ENCODE assay signal across 8 cellular contexts in genomic region chr1:110203021-110203661, GRCh38. TPM values are rescaled to one million over a fixed set of nuclear protein-coding genes. Genes with fewer than 3 reads are reported as not detected.
DNase-seq lines count a peak whose midpoint lies in the region; ATAC-seq and TF ChIP-seq lines count a peak whose summit lies in the region.

No MANE protein-coding gene starts in this region.

- H3K9ac ChIP-seq in BLaER1 (no peak overlapping the region), HCT116 (ENCODE audit: low read length) (no peak overlapping the region)

- H3K9me3 ChIP-seq in BLaER1 (no peaks in the 10 kb centered on the region), HCT116 (ENCODE audit: control insufficient read depth in 1 of 2, insufficient read depth in 1 of 2, low read depth in 1 of 2, low read length in 2 of 2) (no peaks in the 10 kb centered on the region)

- no peaks in the 10 kb centered on the region for H3K9me3 Mint-ChIP-seq in activated CD4-positive, alpha-beta T cell treated with anti-CD3 and anti-CD28 coated beads for 36 hours (ENCODE audit: low read depth)

- H3K79me2 ChIP-seq in HCT116 (ENCODE audit: insufficient read depth, low read length): no peaks in the 10 kb centered on the region

- H3K27me3 Mint-ChIP-seq in activated CD4-positive, alpha-beta T cell treated with anti-CD3 and anti-CD28 coated beads for 36 hours: no peaks in the 10 kb centered on the region

- TF ChIP-seq CTCF in HCT116 (IDR thresholded peaks at IDR 0.05 in 2 of 3, conservative IDR thresholded peaks at IDR 0.05 in 1 of 3; ENCODE audit: borderline replicate concordance in 1 of 3, insufficient read depth in 1 of 3, low read depth in 2 of 3, low read length in 2 of 3): peak; percentile 75 to 89 (median 88)

- peak; percentile 71 for ATAC-seq in HCT116
- peak; percentile 63 for ATAC-seq in activated CD4-positive, alpha-beta T cell treated with anti-CD3 and anti-CD28 coated beads for 36 hours
- ATAC-seq in HG03439 (IDR thresholded peaks at IDR 0.05; ENCODE audit: unreplicated experiment): no peak

- no peaks in the 10 kb centered on the region for H3K36me3 Mint-ChIP-seq in activated CD4-positive, alpha-beta T cell treated with anti-CD3 and anti-CD28 coated beads for 36 hours (ENCODE audit: low read depth)

- H3K27ac ChIP-seq in BLaER1 (0 out of 2 replicates have a peak overlapping the region, but pooled peaks have one; percentile 39), HCT116 (ENCODE audit: low read depth, low read length) (0 out of 2 replicates have a peak overlapping the region, but pooled peaks have one; percentile 3)

- H3K4me3 ChIP-seq in BLaER1: no peak overlapping the region
- no peak overlapping the region for H3K4me3 ChIP-seq in HCT116 (replicated peaks in 1 of 2; ENCODE audit: low read depth in 1 of 2, low read length in 2 of 2)

- no peaks in the 10 kb centered on the region for H3K27me3 ChIP-seq in BLaER1
- no peaks in the 10 kb centered on the region for H3K27me3 ChIP-seq in HCT116 (ENCODE audit: insufficient read depth, low read length)

- intact Hi-C loops in HCT116 (cut with micrococcal nuclease): loop anchor here (1.0 to 5.0 kb wide), 4 partner anchors 109 to 293 kb away; partner anchors contain the start of gene LAMTOR5
- intact Hi-C loops in activated CD4-positive, alpha-beta T cell treated with anti-CD3 and anti-CD28 coated beads for 36 hours (cut with DNase I, micrococcal nuclease): loop anchor here (1.0 to 5.0 kb wide), 5 partner anchors 109 to 579 kb away; partner anchors contain the start of gene LAMTOR5 (in 1 of the 2)

- POLR2A ChIA-PET in HCT116 (lab: Charles Lee): interaction anchor here (1.0 kb wide), 1 partner anchor 136 kb away, joined by 3 read pairs; the partner anchor contains the start of gene RBM15
- POLR2A ChIA-PET in activated CD4-positive, alpha-beta T cell treated with anti-CD3 and anti-CD28 coated beads for 36 hours (lab: Charles Lee): interaction anchor here (1.0 to 1.3 kb wide), 2 partner anchors 109 to 135 kb away, joined by 3 to 5 read pairs; no protein-coding TSS in a partner anchor

- no TSS peak for BruUV-seq in HCT116 (replicated peaks; lab: Mats Ljungman, UMichigan)

- no peaks in the 10 kb centered on the region for H3K9me2 ChIP-seq in HCT116 (ENCODE audit: insufficient read depth)

- no peaks in the 10 kb centered on the region for H4K20me1 ChIP-seq in BLaER1
- H4K20me1 ChIP-seq in HCT116 (ENCODE audit: insufficient read depth): no peaks in the 10 kb centered on the region

- peaks cover 15% of the 10 kb centered on the region for H3K4me1 Mint-ChIP-seq in activated CD4-positive, alpha-beta T cell treated with anti-CD3 and anti-CD28 coated beads for 36 hours

- H2AFZ ChIP-seq in HCT116 (ENCODE audit: low read depth, low read length, poor library complexity, severe bottlenecking): peak overlapping the region; percentile 42

- no peak for TF ChIP-seq POLR2A in HCT116 (IDR thresholded peaks at IDR 0.05; ENCODE audit: borderline replicate concordance, extremely low read depth, insufficient read depth, insufficient read length)

- peak; percentile 55 for DNase-seq in HCT116 (ENCODE audit: low read depth, low spot score)
- peak; percentile 84 for DNase-seq in NCI-H510A treated with DMSO at 0.1 percent for 48 hours (lab: John Stamatoyannopoulos, UW)
- DNase-seq in activated CD4-positive, alpha-beta T cell treated with anti-CD3 and anti-CD28 coated beads for 36 hours: peak; percentile 82
- DNase-seq in dedifferentiated amniotic fluid mesenchymal stem cell (ENCODE audit: extremely low spot score): peak; percentile 75
- DNase-seq in medulla oblongata (ENCODE audit: extremely low spot score): peak; percentile 84
- DNase-seq in stimulated activated CD8-positive, alpha-beta memory T cell treated with anti-CD3 and anti-CD28 coated beads, Interleukin-4, amount 100 ng/mL, for 48 hours: peak; percentile 82

- H3K36me3 ChIP-seq in BLaER1: no peaks in the 10 kb centered on the region
- H3K36me3 ChIP-seq in HCT116 (ENCODE audit: control insufficient read depth in 1 of 2, insufficient read depth in 2 of 2, low read length in 2 of 2): no peaks in the 10 kb centered on the region

- RAD21 ChIA-PET in HCT116 (lab: Charles Lee; ENCODE audit: low non-redundant PET in 1 of 2, low total read pairs in 2 of 2, uncharacterized antibody in 2 of 2, unreplicated experiment in 2 of 2): interaction anchor here (1.5 to 2.5 kb wide), 6 partner anchors 110 to 293 kb away, joined by 3 to 9 read pairs (median 9); no protein-coding TSS in a partner anchor

- CTCF ChIA-PET in HCT116 (lab: Charles Lee): interaction anchor here (0.6 to 6.4 kb wide), 10 partner anchors 89 to 293 kb away, joined by 3 to 76 read pairs (median 8); partner anchors contain the start of gene RBM15
- CTCF ChIA-PET in activated CD4-positive, alpha-beta T cell treated with anti-CD3 and anti-CD28 coated beads for 36 hours (lab: Charles Lee): interaction anchor here (0.6 to 11.0 kb wide), 54 partner anchors 9 to 462 kb away, joined by 3 to 547 read pairs (median 4); partner anchors contain the start of genes GSTM3, LAMTOR5 and RBM15

- peak; percentile 93 for TF ChIP-seq RAD21 in HCT116 (IDR thresholded peaks at IDR 0.05; ENCODE audit: low read depth)

- peaks cover 29% of the 10 kb centered on the region for H3K4me1 ChIP-seq in BLaER1
- peaks cover 0 to 15% of the 10 kb centered on the region in 2 experiments; a peak in 2 of 4 replicates for H3K4me1 ChIP-seq in HCT116 (ENCODE audit: control insufficient read depth in 1 of 2, insufficient read depth in 2 of 2, low read length in 2 of 2)

- H3K4me2 ChIP-seq in BLaER1 (peak overlapping the region; percentile 10; the same call in 1 of the 2 replicates), HCT116 (ENCODE audit: low read length) (peak overlapping the region; percentile 26)

- no peak overlapping the region for H3K4me3 Mint-ChIP-seq in activated CD4-positive, alpha-beta T cell treated with anti-CD3 and anti-CD28 coated beads for 36 hours

- peak overlapping the region; percentile 79 for H3K27ac Mint-ChIP-seq in activated CD4-positive, alpha-beta T cell treated with anti-CD3 and anti-CD28 coated beads for 36 hours

TF ChIP-seq in HCT116, 20 proteins besides CTCF, POLR2A, EP300 and RAD21:
- peak; percentile 60 for TF ChIP-seq YY1 (IDR thresholded peaks at IDR 0.05; ENCODE audit: extremely low read depth, insufficient replicate concordance, low read depth, low read length)
- TF ChIP-seq ZNF274 (IDR thresholded peaks at IDR 0.05; ENCODE audit: low read depth, low read length): no peak
- TF ChIP-seq REST (IDR thresholded peaks at IDR 0.05; ENCODE audit: low read depth): no peak

RNA-seq across cellular contexts. Expression of gene KCNC4, which starts 7.0 kb away (rescaled TPM):
- 13.0 TPM for total RNA-seq in HCT116 (2021; ENCODE audit: unreplicated experiment)
- 5.2 and 5.8 TPM in 2 replicates for polyA plus RNA-seq in HCT116 (2012)
- total RNA-seq in activated CD4-positive, alpha-beta T cell treated with anti-CD3 and anti-CD28 coated beads for 36 hours: 10 to 100 TPM; 13.9 to 14.3 TPM

RNA-seq across cellular contexts. Expression of gene SLC6A17, which starts 52.8 kb away (rescaled TPM):
- 10.5 TPM for total RNA-seq in HCT116 (2021; ENCODE audit: unreplicated experiment)
- 9.6 and 11.0 TPM in 2 replicates for polyA plus RNA-seq in HCT116 (2012)
- total RNA-seq in activated CD4-positive, alpha-beta T cell treated with anti-CD3 and anti-CD28 coated beads for 36 hours: under 1 TPM; 0.07 TPM

Comparison
In these comparisons a context has a peak if more than half of its experiments do, and no peak if none do; other contexts are left out.
1. RNA of gene SLC6A17, which starts 52.8 kb away (total RNA-seq): 10.5 TPM in HCT116 (single experiment); 0.07 TPM in activated CD4-positive, alpha-beta T cell treated with anti-CD3 and anti-CD28 coated beads for 36 hours; every median in the first group is over 10 times any median in the second.
2. Peak in every context shown above with its lines, with median percentiles within 50 percentile points of each other: DNase-seq.